Comparison of ENCODE assay signal across 8 cellular contexts in genomic region chr11:12199231-12199948, GRCh38.
DNase-seq lines count a peak whose midpoint lies in the region; ATAC-seq and TF ChIP-seq lines count a peak whose summit lies in the region.

No MANE protein-coding gene starts in this region.

- H3K27ac Mint-ChIP-seq in activated T-helper 17 cell treated with anti-CD3 and anti-CD28 coated beads, Interleukin-2, amount 50 U/mL, for 72 hours, result peak overlapping the region; percentile 96
- H3K27ac Mint-ChIP-seq in type B pancreatic cell, result no peak overlapping the region
- no peak overlapping the region for H3K27ac Mint-ChIP-seq in stimulated activated naive B cell treated with anti-CD40 and anti-IgM and Interleukin-4, amounts not matched to agents 10 μg/mL and 1 μg/mL and 100 μg/mL, for 72 hours

- DNase-seq in COLO668 (lab: John Stamatoyannopoulos, UW; ENCODE audit: unreplicated experiment) (peak; percentile 74), mesenteric fat pad (ENCODE audit: low spot score) (peak; percentile 72), type B pancreatic cell (ENCODE audit: extremely low spot score, unreplicated experiment) (no peak)
- DNase-seq in stimulated activated CD4-positive, alpha-beta T cell treated with anti-CD3 and anti-CD28 coated beads, Interleukin-4, amount 100 ng/mL, for 24 hours, result no peak
- no peak for DNase-seq in stimulated activated naive B cell treated with anti-CD40 and anti-IgM and Interleukin-4, amounts not matched to agents 10 μg/mL and 1 μg/mL and 100 μg/mL, for 72 hours

- peaks cover 4% of the 10 kb centered on the region for H3K9me3 Mint-ChIP-seq in activated T-helper 17 cell treated with anti-CD3 and anti-CD28 coated beads, Interleukin-2, amount 50 U/mL, for 72 hours
- no peaks in the 10 kb centered on the region for H3K9me3 Mint-ChIP-seq in type B pancreatic cell
- peaks cover 0 to 3% of the 10 kb centered on the region in 2 donors for H3K9me3 Mint-ChIP-seq in stimulated activated naive B cell treated with anti-CD40 and anti-IgM and Interleukin-4, amounts not matched to agents 10 μg/mL and 1 μg/mL and 100 μg/mL, for 72 hours

- no peaks in the 10 kb centered on the region for H3K9me3 ChIP-seq in HUES48 (ENCODE audit: control insufficient read depth, insufficient read depth, low read length)

- no peak for TF ChIP-seq CTCF in type B pancreatic cell (conservative IDR thresholded peaks at IDR 0.05)

- peak; percentile 3 for ATAC-seq in activated T-helper 17 cell treated with anti-CD3 and anti-CD28 coated beads, Interleukin-2, amount 50 U/mL, for 72 hours (replicated peaks)
- ATAC-seq in GM18907 (IDR thresholded peaks at IDR 0.05; ENCODE audit: unreplicated experiment), result no peak
- no peak for ATAC-seq in stimulated activated naive B cell treated with anti-CD40 and anti-IgM and Interleukin-4, amounts not matched to agents 10 μg/mL and 1 μg/mL and 100 μg/mL, for 72 hours (replicated peaks)

- H3K4me3 Mint-ChIP-seq in activated T-helper 17 cell treated with anti-CD3 and anti-CD28 coated beads, Interleukin-2, amount 50 U/mL, for 72 hours, result peak overlapping the region; percentile 95
- H3K4me3 Mint-ChIP-seq in type B pancreatic cell, result no peak overlapping the region
- no peak overlapping the region for H3K4me3 Mint-ChIP-seq in stimulated activated naive B cell treated with anti-CD40 and anti-IgM and Interleukin-4, amounts not matched to agents 10 μg/mL and 1 μg/mL and 100 μg/mL, for 72 hours

- no peaks in the 10 kb centered on the region for H3K27me3 ChIP-seq in HUES48 (ENCODE audit: control insufficient read depth, insufficient read depth, low read length)

- no peaks in the 10 kb centered on the region for H3K4me1 ChIP-seq in HUES48 (ENCODE audit: control insufficient read depth, insufficient read depth, low read length)

- H3K27ac ChIP-seq in HUES48 (ENCODE audit: low read depth, low read length), result peak overlapping the region; percentile 10

- H3K9ac ChIP-seq in HUES48 (ENCODE audit: low read depth, low read length), result no peak overlapping the region

- no peaks in the 10 kb centered on the region for H3K36me3 ChIP-seq in HUES48 (ENCODE audit: control insufficient read depth, insufficient read depth, low read length)

- H3K27me3 Mint-ChIP-seq in activated T-helper 17 cell treated with anti-CD3 and anti-CD28 coated beads, Interleukin-2, amount 50 U/mL, for 72 hours, result no peaks in the 10 kb centered on the region
- no peaks in the 10 kb centered on the region for H3K27me3 Mint-ChIP-seq in type B pancreatic cell
- H3K27me3 Mint-ChIP-seq in stimulated activated naive B cell treated with anti-CD40 and anti-IgM and Interleukin-4, amounts not matched to agents 10 μg/mL and 1 μg/mL and 100 μg/mL, for 72 hours, result peaks cover 0 to 8% of the 10 kb centered on the region in 2 donors

- no peak overlapping the region for H3K4me3 ChIP-seq in HUES48 (ENCODE audit: low read depth, low read length)

- peaks cover 86% of the 10 kb centered on the region for H3K36me3 Mint-ChIP-seq in activated T-helper 17 cell treated with anti-CD3 and anti-CD28 coated beads, Interleukin-2, amount 50 U/mL, for 72 hours (ENCODE audit: low read depth)
- no peaks in the 10 kb centered on the region for H3K36me3 Mint-ChIP-seq in type B pancreatic cell
- H3K36me3 Mint-ChIP-seq in stimulated activated naive B cell treated with anti-CD40 and anti-IgM and Interleukin-4, amounts not matched to agents 10 μg/mL and 1 μg/mL and 100 μg/mL, for 72 hours, result no peaks in the 10 kb centered on the region

- H3K4me1 Mint-ChIP-seq in activated T-helper 17 cell treated with anti-CD3 and anti-CD28 coated beads, Interleukin-2, amount 50 U/mL, for 72 hours, result peaks cover 52% of the 10 kb centered on the region
- peaks cover 17% of the 10 kb centered on the region for H3K4me1 Mint-ChIP-seq in type B pancreatic cell (ENCODE audit: unreplicated experiment)
- no peaks in the 10 kb centered on the region for H3K4me1 Mint-ChIP-seq in stimulated activated naive B cell treated with anti-CD40 and anti-IgM and Interleukin-4, amounts not matched to agents 10 μg/mL and 1 μg/mL and 100 μg/mL, for 72 hours

Comparison
In these comparisons a context has a peak if more than half of its experiments do, and no peak if none do; other contexts are left out.
1. DNase-seq: peak in COLO668 (single experiment) and mesenteric fat pad (single experiment); none in type B pancreatic cell (single experiment), stimulated activated CD4-positive, alpha-beta T cell treated with anti-CD3 and anti-CD28 coated beads, Interleukin-4, amount 100 ng/mL, for 24 hours (single experiment) and stimulated activated naive B cell treated with anti-CD40 and anti-IgM and Interleukin-4, amounts not matched to agents 10 μg/mL and 1 μg/mL and 100 μg/mL, for 72 hours (single experiment).